21 cellular contexts compared by ENCODE assay signal in genomic region chr4:111204807-111205206, GRCh38.
DNase-seq lines count a peak whose midpoint lies in the region; ATAC-seq, FAIRE-seq and TF ChIP-seq lines count a peak whose summit lies in the region.
"Had no signal": no experiment of that assay in that cellular context is flagged by ENCODE, and none has a peak within 500 bp of the region (broad histone marks: within the 10 kb centered on the region; RNA-seq: fewer than 3 reads in every experiment).

No MANE protein-coding gene starts in this region.

- 0 out of 3 replicates have a peak overlapping the region, but pooled peaks have one; percentile 43 for H3K4me2 ChIP-seq in A549
- H3K4me2 ChIP-seq: BLaER1 had no signal

- H3K4me3 Mint-ChIP-seq in HFFc6 (peak overlapping the region; percentile 74), mesothelial cell of epicardium (peak overlapping the region; percentile 4)
- H3K4me3 Mint-ChIP-seq: CD8-positive, alpha-beta T cell; H9 had no signal

- TF ChIP-seq EP300 in A549 (IDR thresholded peaks at IDR 0.05) = no peak

- H3K36me3 Mint-ChIP-seq in HFFc6 (ENCODE audit: low read depth) = no peaks in the 10 kb centered on the region
- no peaks in the 10 kb centered on the region for H3K36me3 Mint-ChIP-seq in mesothelial cell of epicardium
- H3K36me3 Mint-ChIP-seq: CD8-positive, alpha-beta T cell had no signal

- no peaks in the 10 kb centered on the region for H3K4me1 ChIP-seq in A549
- H3K4me1 ChIP-seq in adipocyte (ENCODE audit: control insufficient read depth, insufficient read depth, low read length) = peaks cover 4% of the 10 kb centered on the region
- no peaks in the 10 kb centered on the region for H3K4me1 ChIP-seq in body of pancreas
- H3K4me1 ChIP-seq: BLaER1 had no signal

- H3K9me3 Mint-ChIP-seq in HFFc6 (no peaks in the 10 kb centered on the region), mesothelial cell of epicardium (peaks cover 3% of the 10 kb centered on the region)
- H3K9me3 Mint-ChIP-seq: H9 had no signal

- DNase-seq in A549 (ENCODE audit: low read depth in 1 of 2, low spot score in 1 of 2) (no peak), HFFc6 (no peak), adipocyte (ENCODE audit: low read depth) (no peak), mesothelial cell of epicardium (ENCODE audit: low spot score in 2 of 2, unreplicated experiment in 2 of 2) (no peak), NCI-H748 (lab: John Stamatoyannopoulos, UW; ENCODE audit: unreplicated experiment) (no peak), NCI-H2196 (lab: John Stamatoyannopoulos, UW; ENCODE audit: unreplicated experiment) (no peak), body of pancreas (no peak), anterior cingulate cortex (lab: John Stamatoyannopoulos, UW) (no peak)
- DNase-seq: 8988T; CD8-positive, alpha-beta T cell; DMS53; H9; NCI-H1092 treated with DMSO at 0.1 percent for 48 hours; NCI-H2081; NCI-H2171 treated with DMSO at 0.1 percent for 48 hours; NCI-H446 treated with DMSO at 0.1 percent for 48 hours; NCI-H69; NK-92 treated with Interleukin-12 subunit alpha and Interleukin-12 subunit beta, amount 100 ng/mL, for 24 hours; RPMI8226; SHP77 treated with DMSO at 0.1 percent for 48 hours had no signal

- TF ChIP-seq RAD21 in A549 (conservative IDR thresholded peaks at IDR 0.05 in 1 of 2, IDR thresholded peaks at IDR 0.05 in 1 of 2) = no peak

- no peak overlapping the region for H3K4me3 ChIP-seq in A549
- peak overlapping the region; percentile 47 for H3K4me3 ChIP-seq in adipocyte (ENCODE audit: low read length)
- H3K4me3 ChIP-seq in body of pancreas = no peak overlapping the region
- H3K4me3 ChIP-seq: BLaER1 had no signal

- POLR2A ChIA-PET in A549 (lab: Yijun Ruan, JAX) = no interaction called here

- TF ChIP-seq POLR2A in A549 (IDR thresholded peaks at IDR 0.05; ENCODE audit: low read length) = no peak
- TF ChIP-seq POLR2A in body of pancreas (IDR thresholded peaks at IDR 0.05) = no peak

- FAIRE-seq in A549 (lab: Jason Lieb, UNC) = no peak

- no peaks in the 10 kb centered on the region for H3K36me3 ChIP-seq in adipocyte (ENCODE audit: control insufficient read depth, insufficient read depth, low read length, severe bottlenecking)
- no peaks in the 10 kb centered on the region for H3K36me3 ChIP-seq in body of pancreas (replicated peaks in 1 of 2; ENCODE audit: insufficient read depth in 1 of 2, low read depth in 2 of 2)
- H3K36me3 ChIP-seq: BLaER1 had no signal

- intact Hi-C loops in body of pancreas (cut with DNase I) = no loop called here

- H3K9me3 ChIP-seq in A549 = no peaks in the 10 kb centered on the region
- H3K9me3 ChIP-seq in adipocyte (ENCODE audit: control insufficient read depth, low read length) = no peaks in the 10 kb centered on the region
- H3K9me3 ChIP-seq in body of pancreas = no peaks in the 10 kb centered on the region
- H3K9me3 ChIP-seq: BLaER1 had no signal

- no peak overlapping the region for H3K27ac ChIP-seq in A549
- no peak overlapping the region for H3K27ac ChIP-seq in body of pancreas
- H3K27ac ChIP-seq: BLaER1 had no signal

- no peak for TF ChIP-seq CTCF in A549 (IDR thresholded peaks at IDR 0.05)
- no peak for TF ChIP-seq CTCF in HFFc6 (IDR thresholded peaks at IDR 0.05)
- TF ChIP-seq CTCF in mesothelial cell of epicardium (IDR thresholded peaks at IDR 0.05; ENCODE audit: unreplicated experiment) = no peak
- no peak for TF ChIP-seq CTCF in body of pancreas (IDR thresholded peaks at IDR 0.05)

- H3K4me1 Mint-ChIP-seq in HFFc6 (ENCODE audit: low read depth) (peaks cover 24% of the 10 kb centered on the region), mesothelial cell of epicardium (peaks cover 36% of the 10 kb centered on the region)

- no peaks in the 10 kb centered on the region for H3K27me3 ChIP-seq in adipocyte (replicated peaks; ENCODE audit: control insufficient read depth, insufficient read depth, low read length)
- H3K27me3 ChIP-seq in body of pancreas = no peaks in the 10 kb centered on the region
- H3K27me3 ChIP-seq: BLaER1 had no signal

- 1% methylated on average over 4 of the region's 4 CpGs for WGBS in A549 (ENCODE audit: missing lambda C conversion rate)
- WGBS in body of pancreas, 2 donors = 25 to 31% methylated on average over 4 of the region's 4 CpGs

- H3K27ac Mint-ChIP-seq in HFFc6 (no peak overlapping the region), mesothelial cell of epicardium (peak overlapping the region; percentile 73)
- H3K27ac Mint-ChIP-seq: CD8-positive, alpha-beta T cell had no signal

- CTCF ChIA-PET in A549 (lab: Yijun Ruan, JAX) = no interaction called here

- H3K9ac ChIP-seq in adipocyte (ENCODE audit: low read length) = no peak overlapping the region
- H3K9ac ChIP-seq: BLaER1 had no signal

- ATAC-seq in A549 = no peak
- no peak for ATAC-seq in body of pancreas
- ATAC-seq: CD8-positive, alpha-beta T cell had no signal

- H3K27me3 Mint-ChIP-seq in HFFc6 (ENCODE audit: insufficient read depth) = no peaks in the 10 kb centered on the region
- H3K27me3 Mint-ChIP-seq in mesothelial cell of epicardium (ENCODE audit: low read depth) = no peaks in the 10 kb centered on the region

TF ChIP-seq in A549, 52 proteins besides CTCF, POLR2A, EP300 and RAD21 (continues in another document):
- TF ChIP-seq ZFP36 (IDR thresholded peaks at IDR 0.05; ENCODE audit: borderline replicate concordance, partially characterized antibody) = no peak
- no peak for TF ChIP-seq NFE2L2 (conservative IDR thresholded peaks at IDR 0.05; ENCODE audit: low read length)
- TF ChIP-seq RNF2 (IDR thresholded peaks at IDR 0.05; ENCODE audit: borderline replicate concordance, low read depth) = no peak
- TF ChIP-seq HDAC2 (IDR thresholded peaks at IDR 0.05) = no peak
- TF ChIP-seq TFCP2L1 (CRISPR knock-in tag; IDR thresholded peaks at IDR 0.05) = no peak
- no peak for TF ChIP-seq MAFK (IDR thresholded peaks at IDR 0.05; ENCODE audit: partially characterized antibody)
- no peak for TF ChIP-seq HMGXB4 (CRISPR knock-in tag; IDR thresholded peaks at IDR 0.05; ENCODE audit: borderline replicate concordance)
- no peak for TF ChIP-seq POLR2AphosphoS2 (conservative IDR thresholded peaks at IDR 0.05; ENCODE audit: low read length)
- no peak for TF ChIP-seq E2F6 (IDR thresholded peaks at IDR 0.05; ENCODE audit: borderline replicate concordance, low read depth)
- no peak for TF ChIP-seq JUN (IDR thresholded peaks at IDR 0.05)
- no peak for TF ChIP-seq MAZ (IDR thresholded peaks at IDR 0.05; ENCODE audit: borderline replicate concordance, low read depth, low read length)
- TF ChIP-seq REST (IDR thresholded peaks at IDR 0.05) = no peak
- TF ChIP-seq RFX5 (IDR thresholded peaks at IDR 0.05) = no peak
- no peak for TF ChIP-seq EHMT2 (IDR thresholded peaks at IDR 0.05; ENCODE audit: low read depth)
- TF ChIP-seq HOXA7 (CRISPR knock-in tag; IDR thresholded peaks at IDR 0.05) = no peak
- no peak for TF ChIP-seq ESRRA (IDR thresholded peaks at IDR 0.05; ENCODE audit: borderline replicate concordance, low read length)
- no peak for TF ChIP-seq ZSCAN20 (CRISPR knock-in tag; IDR thresholded peaks at IDR 0.05)
